In genomic region chr14:21978184-21978998, GRCh38 we compare ENCODE assay signal across 8 cellular contexts.
DNase-seq lines count a peak whose midpoint lies in the region; ATAC-seq and TF ChIP-seq lines count a peak whose summit lies in the region.

No MANE protein-coding gene starts in this region.

- WGBS in psoas muscle, 3 donors, result 38 to 42% (median 39%) methylated on average over 11 of the region's 11 CpGs

- no peaks in the 10 kb centered on the region for H3K36me3 ChIP-seq in psoas muscle (ENCODE audit: insufficient read depth in 1 of 2, low read depth in 1 of 2)

- H3K27ac Mint-ChIP-seq in CD14-positive monocyte, result no peak overlapping the region

- TF ChIP-seq CTCF in CD14-positive monocyte (IDR thresholded peaks at IDR 0.05), result peak; percentile 91
- peak; percentile 73 for TF ChIP-seq CTCF in foreskin keratinocyte (conservative IDR thresholded peaks at IDR 0.05)
- TF ChIP-seq CTCF in psoas muscle (IDR thresholded peaks at IDR 0.05), result peak; percentile 24

- intact Hi-C loops in CD14-positive monocyte (cut with micrococcal nuclease) (no loop called here), psoas muscle (cut with DNase I) (no loop called here)

- no peak overlapping the region for H3K4me3 ChIP-seq in psoas muscle

- DNase-seq in CD14-positive monocyte (ENCODE audit: low spot score) (no peak), NCI-H82 treated with DMSO at 0.1 percent for 48 hours (lab: John Stamatoyannopoulos, UW; ENCODE audit: unreplicated experiment) (peak; percentile 90), foreskin keratinocyte (peak in 1 of 2 donors; percentile 23), psoas muscle (peak in 1 of 2 donors; percentile 19), NCI-H2081 (lab: John Stamatoyannopoulos, UW) (no peak), NCI-H1092 treated with DMSO at 0.1 percent for 48 hours (lab: John Stamatoyannopoulos, UW) (no peak)
- peak; percentile 57 for DNase-seq in activated T-cell treated with anti-CD3 and anti-CD28 coated beads, Interleukin-2, amount 50 U/mL, for 4 hours

- no peak overlapping the region for H3K27ac ChIP-seq in foreskin keratinocyte
- H3K27ac ChIP-seq in psoas muscle, result no peak overlapping the region

- H3K4me3 Mint-ChIP-seq in CD14-positive monocyte, result no peak overlapping the region
- peak overlapping the region; percentile 67 for H3K4me3 Mint-ChIP-seq in activated T-cell treated with anti-CD3 and anti-CD28 coated beads, Interleukin-2, amount 50 U/mL, for 4 hours

- H3K9me3 ChIP-seq in psoas muscle, result no peaks in the 10 kb centered on the region

- no peaks in the 10 kb centered on the region for H3K27me3 ChIP-seq in foreskin keratinocyte
- no peaks in the 10 kb centered on the region for H3K27me3 ChIP-seq in psoas muscle (ENCODE audit: insufficient read depth in 3 of 3, low read length in 2 of 3)

- no peaks in the 10 kb centered on the region for H3K36me3 Mint-ChIP-seq in CD14-positive monocyte
- no peaks in the 10 kb centered on the region for H3K36me3 Mint-ChIP-seq in activated T-cell treated with anti-CD3 and anti-CD28 coated beads, Interleukin-2, amount 50 U/mL, for 4 hours (ENCODE audit: insufficient read depth)

- no peaks in the 10 kb centered on the region for H3K4me1 ChIP-seq in foreskin keratinocyte
- H3K4me1 ChIP-seq in psoas muscle, result no peaks in the 10 kb centered on the region

- peaks cover 3 to 10% (median 7%) of the 10 kb centered on the region in 3 donors for H3K27me3 Mint-ChIP-seq in CD14-positive monocyte (ENCODE audit: low read depth in 3 of 3)
- peaks cover 2% of the 10 kb centered on the region for H3K27me3 Mint-ChIP-seq in activated T-cell treated with anti-CD3 and anti-CD28 coated beads, Interleukin-2, amount 50 U/mL, for 4 hours (ENCODE audit: low read depth)

- ATAC-seq in GM18907 (IDR thresholded peaks at IDR 0.05; ENCODE audit: unreplicated experiment) (peak; percentile 66), foreskin keratinocyte (peak; percentile 59), psoas muscle (no peak)
- ATAC-seq in activated T-cell treated with anti-CD3 and anti-CD28 coated beads, Interleukin-2, amount 50 U/mL, for 4 hours, result peak; percentile 82 to 84

- H3K9me3 Mint-ChIP-seq in CD14-positive monocyte, result peaks cover 0 to 3% (median 2%) of the 10 kb centered on the region in 7 donors
- no peaks in the 10 kb centered on the region for H3K9me3 Mint-ChIP-seq in activated T-cell treated with anti-CD3 and anti-CD28 coated beads, Interleukin-2, amount 50 U/mL, for 4 hours

- peaks cover 2% of the 10 kb centered on the region for H3K4me1 Mint-ChIP-seq in CD14-positive monocyte
- peaks cover 24% of the 10 kb centered on the region for H3K4me1 Mint-ChIP-seq in activated T-cell treated with anti-CD3 and anti-CD28 coated beads, Interleukin-2, amount 50 U/mL, for 4 hours (ENCODE audit: low read depth)

Comparison
In these comparisons a context has a peak if more than half of its experiments do, and no peak if none do; other contexts are left out.
1. DNase-seq: peak in NCI-H82 treated with DMSO at 0.1 percent for 48 hours (single experiment) and activated T-cell treated with anti-CD3 and anti-CD28 coated beads, Interleukin-2, amount 50 U/mL, for 4 hours (single experiment); none in CD14-positive monocyte (single experiment), NCI-H2081 (0 of 2) and NCI-H1092 treated with DMSO at 0.1 percent for 48 hours (single experiment).
2. CTCF ChIP-seq: peak in every context shown above with its lines; median percentile 91 in CD14-positive monocyte; 73 in foreskin keratinocyte; 24 in psoas muscle.
3. ATAC-seq: peak in GM18907 (single experiment), activated T-cell treated with anti-CD3 and anti-CD28 coated beads, Interleukin-2, amount 50 U/mL, for 4 hours (2 of 2) and foreskin keratinocyte (single experiment); none in psoas muscle (0 of 4).